8 cellular contexts compared by ENCODE assay signal in genomic region chr5:67215592-67216471, GRCh38. TPM values are rescaled to one million over a fixed set of nuclear protein-coding genes. Genes with fewer than 3 reads are reported as not detected.
DNase-seq lines count a peak whose midpoint lies in the region; ATAC-seq, FAIRE-seq and TF ChIP-seq lines count a peak whose summit lies in the region.

No MANE protein-coding gene starts in this region.

- TF ChIP-seq CTCF in OCI-LY3 (IDR thresholded peaks at IDR 0.05; ENCODE audit: low read depth, low read length): no peak

- H3K9me3 ChIP-seq in OCI-LY3 (ENCODE audit: insufficient read depth, low read length): no peaks in the 10 kb centered on the region

- H3K36me3 ChIP-seq in OCI-LY3 (replicated peaks; ENCODE audit: low read depth, low read length): no peaks in the 10 kb centered on the region

- peak overlapping the region; percentile 98 for H3K4me2 ChIP-seq in OCI-LY3 (ENCODE audit: low read length)

- no peaks in the 10 kb centered on the region; the same call in 1 of the 2 replicates for H3K27me3 ChIP-seq in OCI-LY3 (ENCODE audit: low read depth, low read length)

- peak overlapping the region; percentile 89 for H2AFZ ChIP-seq in OCI-LY3 (ENCODE audit: low read depth, low read length)

- H3K9ac ChIP-seq in OCI-LY3 (ENCODE audit: low read length): peak overlapping the region; percentile 63

- no peak for FAIRE-seq in urothelium cell line (lab: Jason Lieb, UNC)

- peaks cover 19% of the 10 kb centered on the region for H3K4me1 ChIP-seq in OCI-LY3 (ENCODE audit: low read length)

- peak overlapping the region; percentile 85 for H3K27ac ChIP-seq in OCI-LY3 (ENCODE audit: low read length)

- peak overlapping the region; percentile 73 for H3K4me3 ChIP-seq in OCI-LY3 (ENCODE audit: low read length)

- no peaks in the 10 kb centered on the region for H3K79me2 ChIP-seq in OCI-LY3 (ENCODE audit: low read length)

- ATAC-seq in GM18517 (IDR thresholded peaks at IDR 0.05; ENCODE audit: unreplicated experiment) (peak; percentile 99), HG02885 (IDR thresholded peaks at IDR 0.05; ENCODE audit: poor library complexity, unreplicated experiment) (peak; percentile 99)

- H4K20me1 ChIP-seq in OCI-LY3 (ENCODE audit: insufficient read depth, low read length): no peaks in the 10 kb centered on the region

- peak; percentile 75 to 77 for DNase-seq in activated T-cell treated with anti-CD3 and anti-CD28 coated beads, Interleukin-2, amount 50 U/mL, for 48 hours
- DNase-seq in germinal center (ENCODE audit: low spot score): peak; percentile 76
- peak; percentile 30 for DNase-seq in renal cortical epithelial cell (ENCODE audit: low read depth)
- no peak for DNase-seq in urothelium cell line (ENCODE audit: low spot score)
- no peak for DNase-seq in NCI-H1105 treated with DMSO at 0.1 percent for 48 hours (lab: John Stamatoyannopoulos, UW)

RNA-seq across cellular contexts. Expression of gene CD180, which starts 19.2 kb away (rescaled TPM):
- not detected in 2 replicates for total RNA-seq in renal cortical epithelial cell

Comparison
In these comparisons a context has a peak if more than half of its experiments do, and no peak if none do; other contexts are left out.
1. DNase-seq: peak in activated T-cell treated with anti-CD3 and anti-CD28 coated beads, Interleukin-2, amount 50 U/mL, for 48 hours (2 of 2), germinal center (single experiment) and renal cortical epithelial cell (single experiment); none in urothelium cell line (single experiment) and NCI-H1105 treated with DMSO at 0.1 percent for 48 hours (single experiment).